Comparison of ENCODE assay signal across 12 cellular contexts in the genomic region with DNA sequence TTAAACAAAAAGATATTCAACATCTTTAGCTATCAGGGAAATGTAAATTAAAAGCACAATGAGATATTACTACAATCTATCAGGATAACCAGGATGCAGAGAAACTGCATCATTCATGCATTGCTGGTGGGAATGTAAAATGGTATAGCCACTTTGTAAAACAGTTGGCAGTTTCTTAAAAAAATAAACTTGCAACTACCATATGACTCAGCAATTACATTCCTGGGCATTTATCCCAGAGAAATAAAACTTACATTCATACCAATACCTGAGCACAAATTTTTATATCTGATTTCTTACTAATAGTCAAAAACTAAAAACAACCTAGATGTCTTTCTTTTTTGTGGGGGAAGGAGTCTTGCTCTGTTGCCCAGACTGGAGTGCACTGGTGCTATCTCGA.
DNase-seq lines count a peak whose midpoint lies in the region; ATAC-seq and TF ChIP-seq lines count a peak whose summit lies in the region.
"Had no signal": no experiment of that assay in that cellular context is flagged by ENCODE, and none has a peak within 500 bp of the region (broad histone marks: within the 10 kb centered on the region; RNA-seq: fewer than 3 reads in every experiment).

No MANE protein-coding gene starts in this region.

- DNase-seq in T-helper 1 cell = no peak
- DNase-seq in HFFc6 = peak; percentile 40
- peak; percentile 58 for DNase-seq in astrocyte of the cerebellum (ENCODE audit: low read depth)
- peak; percentile 4 to 12 for DNase-seq in lung microvascular endothelial cell (ENCODE audit: low read depth in 2 of 2)
- DNase-seq in WTC11 (ENCODE audit: low spot score) = no peak
- DNase-seq in nephron progenitor cell = no peak
- DNase-seq: mesendoderm, NCI-H524 treated with DMSO at 0.1 percent for 48 hours, ovary had no signal

- H3K4me1 Mint-ChIP-seq in T-helper 1 cell treated with Interleukin-12 subunit alpha and Interleukin-12 subunit beta and Interleukin-4 antibody, amounts not matched to agents 30 μg/mL and 1 μg/mL, for 36 hours (ENCODE audit: low read depth) = peaks cover 81% of the 10 kb centered on the region
- H3K4me1 Mint-ChIP-seq in HFFc6 (ENCODE audit: low read depth) (peaks cover 43% of the 10 kb centered on the region), WTC11 (no peaks in the 10 kb centered on the region), nephron progenitor cell (peaks cover 18% of the 10 kb centered on the region)

- TF ChIP-seq CTCF in HFFc6 (IDR thresholded peaks at IDR 0.05) (no peak), astrocyte of the cerebellum (IDR thresholded peaks at IDR 0.05; ENCODE audit: low read depth, low read length, missing control alignments) (no peak), WTC11 (IDR thresholded peaks at IDR 0.05) (no peak), nephron progenitor cell (IDR thresholded peaks at IDR 0.05) (no peak)

- CTCF ChIA-PET in WTC11 (lab: Charles Lee) = interaction anchor here (0.6 kb wide), 1 partner anchor 613 kb away, joined by 4 read pairs; no protein-coding TSS in a partner anchor

- peaks cover 36% of the 10 kb centered on the region for H3K9me3 Mint-ChIP-seq in T-helper 1 cell treated with Interleukin-12 subunit alpha and Interleukin-12 subunit beta and Interleukin-4 antibody, amounts not matched to agents 30 μg/mL and 1 μg/mL, for 36 hours
- H3K9me3 Mint-ChIP-seq in HFFc6 (no peaks in the 10 kb centered on the region; the same call in 1 of the 2 replicates), WTC11 (peaks cover 25% of the 10 kb centered on the region), nephron progenitor cell (peaks cover 13% of the 10 kb centered on the region)

- no peak overlapping the region for H3K4me3 ChIP-seq in astrocyte of the cerebellum (ENCODE audit: low read depth, low read length)
- H3K4me3 ChIP-seq: ovary, tibial nerve had no signal

- ATAC-seq in WTC11 (no peak), HG03135 (IDR thresholded peaks at IDR 0.05; ENCODE audit: unreplicated experiment) (no peak)

- H3K36me3 Mint-ChIP-seq in T-helper 1 cell treated with Interleukin-12 subunit alpha and Interleukin-12 subunit beta and Interleukin-4 antibody, amounts not matched to agents 30 μg/mL and 1 μg/mL, for 36 hours (ENCODE audit: low read depth) = peaks cover 50% of the 10 kb centered on the region
- H3K36me3 Mint-ChIP-seq in HFFc6 (ENCODE audit: low read depth) = 0 out of 2 replicates have a peak, but pooled peaks cover 5% of the 10 kb centered on the region
- H3K36me3 Mint-ChIP-seq in WTC11 = no peaks in the 10 kb centered on the region
- H3K36me3 Mint-ChIP-seq in nephron progenitor cell (ENCODE audit: low read depth) = no peaks in the 10 kb centered on the region

- POLR2A ChIA-PET in WTC11 (lab: Charles Lee) = no interaction called here

- peak overlapping the region; percentile 94 for H3K27ac Mint-ChIP-seq in T-helper 1 cell treated with Interleukin-12 subunit alpha and Interleukin-12 subunit beta and Interleukin-4 antibody, amounts not matched to agents 30 μg/mL and 1 μg/mL, for 36 hours
- H3K27ac Mint-ChIP-seq in HFFc6 = no peak overlapping the region
- H3K27ac Mint-ChIP-seq in WTC11 = no peak overlapping the region
- no peak overlapping the region for H3K27ac Mint-ChIP-seq in nephron progenitor cell

- peak overlapping the region; percentile 5 for H3K4me3 Mint-ChIP-seq in T-helper 1 cell treated with Interleukin-12 subunit alpha and Interleukin-12 subunit beta and Interleukin-4 antibody, amounts not matched to agents 30 μg/mL and 1 μg/mL, for 36 hours
- H3K4me3 Mint-ChIP-seq in HFFc6 (no peak overlapping the region), WTC11 (no peak overlapping the region), nephron progenitor cell (no peak overlapping the region)

- no peaks in the 10 kb centered on the region for H3K27me3 Mint-ChIP-seq in T-helper 1 cell treated with Interleukin-12 subunit alpha and Interleukin-12 subunit beta and Interleukin-4 antibody, amounts not matched to agents 30 μg/mL and 1 μg/mL, for 36 hours (ENCODE audit: low read depth)
- H3K27me3 Mint-ChIP-seq in HFFc6 (ENCODE audit: insufficient read depth) (peaks cover 7% of the 10 kb centered on the region; the same call in 1 of the 2 replicates), WTC11 (ENCODE audit: low read depth) (no peaks in the 10 kb centered on the region; the same call in 1 of the 2 replicates), nephron progenitor cell (ENCODE audit: low read depth, poor library complexity) (peaks cover 8% of the 10 kb centered on the region)

- in situ Hi-C loops in astrocyte of the cerebellum (cut with HindIII; ENCODE audit: low sequenced_read_pairs) = no loop called here

TF ChIP-seq in WTC11, 78 proteins besides CTCF, POLR2A, EP300 and RAD21:
- no peak for TF ChIP-seq RELA (CRISPR knock-in tag; IDR thresholded peaks at IDR 0.05; ENCODE audit: borderline replicate concordance)
- TF ChIP-seq SOX15 (CRISPR knock-in tag; IDR thresholded peaks at IDR 0.05) = no peak
- TF ChIP-seq, protein P1, sequence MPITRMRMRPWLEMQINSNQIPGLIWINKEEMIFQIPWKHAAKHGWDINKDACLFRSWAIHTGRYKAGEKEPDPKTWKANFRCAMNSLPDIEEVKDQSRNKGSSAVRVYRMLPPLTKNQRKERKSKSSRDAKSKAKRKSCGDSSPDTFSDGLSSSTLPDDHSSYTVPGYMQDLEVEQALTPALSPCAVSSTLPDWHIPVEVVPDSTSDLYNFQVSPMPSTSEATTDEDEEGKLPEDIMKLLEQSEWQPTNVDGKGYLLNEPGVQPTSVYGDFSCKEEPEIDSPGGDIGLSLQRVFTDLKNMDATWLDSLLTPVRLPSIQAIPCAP (CRISPR knock-in tag; IDR thresholded peaks at IDR 0.05) = no peak
- TF ChIP-seq FOXP4 (CRISPR knock-in tag; IDR thresholded peaks at IDR 0.05) = no peak
- TF ChIP-seq, protein P2, sequence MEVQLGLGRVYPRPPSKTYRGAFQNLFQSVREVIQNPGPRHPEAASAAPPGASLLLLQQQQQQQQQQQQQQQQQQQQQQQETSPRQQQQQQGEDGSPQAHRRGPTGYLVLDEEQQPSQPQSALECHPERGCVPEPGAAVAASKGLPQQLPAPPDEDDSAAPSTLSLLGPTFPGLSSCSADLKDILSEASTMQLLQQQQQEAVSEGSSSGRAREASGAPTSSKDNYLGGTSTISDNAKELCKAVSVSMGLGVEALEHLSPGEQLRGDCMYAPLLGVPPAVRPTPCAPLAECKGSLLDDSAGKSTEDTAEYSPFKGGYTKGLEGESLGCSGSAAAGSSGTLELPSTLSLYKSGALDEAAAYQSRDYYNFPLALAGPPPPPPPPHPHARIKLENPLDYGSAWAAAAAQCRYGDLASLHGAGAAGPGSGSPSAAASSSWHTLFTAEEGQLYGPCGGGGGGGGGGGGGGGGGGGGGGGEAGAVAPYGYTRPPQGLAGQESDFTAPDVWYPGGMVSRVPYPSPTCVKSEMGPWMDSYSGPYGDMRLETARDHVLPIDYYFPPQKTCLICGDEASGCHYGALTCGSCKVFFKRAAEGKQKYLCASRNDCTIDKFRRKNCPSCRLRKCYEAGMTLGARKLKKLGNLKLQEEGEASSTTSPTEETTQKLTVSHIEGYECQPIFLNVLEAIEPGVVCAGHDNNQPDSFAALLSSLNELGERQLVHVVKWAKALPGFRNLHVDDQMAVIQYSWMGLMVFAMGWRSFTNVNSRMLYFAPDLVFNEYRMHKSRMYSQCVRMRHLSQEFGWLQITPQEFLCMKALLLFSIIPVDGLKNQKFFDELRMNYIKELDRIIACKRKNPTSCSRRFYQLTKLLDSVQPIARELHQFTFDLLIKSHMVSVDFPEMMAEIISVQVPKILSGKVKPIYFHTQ (CRISPR knock-in tag; IDR thresholded peaks at IDR 0.05) = no peak
- no peak for TF ChIP-seq FOXK1 (CRISPR knock-in tag; IDR thresholded peaks at IDR 0.05)
- TF ChIP-seq PRRX2 (CRISPR knock-in tag; IDR thresholded peaks at IDR 0.05) = no peak
- no peak for TF ChIP-seq ESRRA (CRISPR knock-in tag; IDR thresholded peaks at IDR 0.05; ENCODE audit: borderline replicate concordance)
- TF ChIP-seq CREM (CRISPR knock-in tag; IDR thresholded peaks at IDR 0.05) = no peak

Comparison
In these comparisons a context has a peak if more than half of its experiments do, and no peak if none do; other contexts are left out.
1. DNase-seq: peak in HFFc6 (single experiment), astrocyte of the cerebellum (single experiment) and lung microvascular endothelial cell (2 of 2); none in T-helper 1 cell (0 of 5), WTC11 (single experiment) and nephron progenitor cell (single experiment).